Comparison of ENCODE assay signal across 10 cellular contexts in genomic region chr11:43868852-43869567, GRCh38. TPM values are rescaled to one million over a fixed set of nuclear protein-coding genes. Genes with fewer than 3 reads are reported as not detected.
DNase-seq lines count a peak whose midpoint lies in the region; ATAC-seq and TF ChIP-seq lines count a peak whose summit lies in the region.
"Had no signal": no experiment of that assay in that cellular context is flagged by ENCODE, and none has a peak within 500 bp of the region (broad histone marks: within the 10 kb centered on the region; RNA-seq: fewer than 3 reads in every experiment).

No MANE protein-coding gene starts in this region.

- WGBS in trophoblast cell (ENCODE audit: extremely low coverage, insufficient coverage, insufficient read length): no CpG with 5 or more reads among the region's 5 CpGs

- H2BK5ac ChIP-seq in trophoblast cell (ENCODE audit: low read depth, low read length, poor library complexity): no peak overlapping the region

- H3K36me3 ChIP-seq in DND-41 (ENCODE audit: insufficient read depth, low read length) (no peaks in the 10 kb centered on the region), fibroblast of lung (ENCODE audit: control insufficient read depth, insufficient read depth, low read length) (no peaks in the 10 kb centered on the region), trophoblast cell (ENCODE audit: control insufficient read depth in 1 of 2, insufficient read depth in 2 of 2, low read length in 2 of 2) (no peaks in the 10 kb centered on the region)
- H3K36me3 ChIP-seq: SJSA1 had no signal

- H3K4me2 ChIP-seq in DND-41 (ENCODE audit: insufficient read depth, low read length): peak overlapping the region; percentile 56
- H3K4me2 ChIP-seq in fibroblast of lung (ENCODE audit: extremely low read depth, insufficient read depth, low read length): peak overlapping the region; percentile 7
- no peak overlapping the region for H3K4me2 ChIP-seq in trophoblast cell (ENCODE audit: low read length)

- no peak overlapping the region for H2BK120ac ChIP-seq in trophoblast cell (ENCODE audit: insufficient read depth, low read length, poor library complexity)

- no peaks in the 10 kb centered on the region for H3K9me3 ChIP-seq in DND-41 (ENCODE audit: insufficient read depth, low read length, severe bottlenecking)
- no peaks in the 10 kb centered on the region for H3K9me3 ChIP-seq in fibroblast of lung (ENCODE audit: control insufficient read depth, insufficient read depth, low read depth, low read length)
- peaks cover 3% of the 10 kb centered on the region for H3K9me3 ChIP-seq in trophoblast cell (ENCODE audit: insufficient read depth, low read depth, low read length)
- H3K9me3 ChIP-seq: SJSA1 had no signal

- no peak overlapping the region for H4K12ac ChIP-seq in trophoblast cell (ENCODE audit: low read depth, low read length)

- H4K91ac ChIP-seq in trophoblast cell (ENCODE audit: low read depth, low read length): no peak overlapping the region

- no peak overlapping the region for H3K4me3 Mint-ChIP-seq in stimulated activated effector memory CD8-positive, alpha-beta T cell treated with anti-CD3 and anti-CD28 coated beads, Interleukin-12 subunit alpha, Interleukin-12 subunit beta, amount 100 ng/mL, for 72 hours
- no peak overlapping the region for H3K4me3 Mint-ChIP-seq in mesothelial cell of epicardium
- H3K4me3 Mint-ChIP-seq: nephron had no signal

- ATAC-seq in DND-41 (ENCODE audit: insufficient read depth, low read depth) (peak; percentile 98), GM19397 (IDR thresholded peaks at IDR 0.05; ENCODE audit: unreplicated experiment) (peak; percentile 98), HG03378 (IDR thresholded peaks at IDR 0.05; ENCODE audit: unreplicated experiment) (peak; percentile 100)
- ATAC-seq in stimulated activated effector memory CD8-positive, alpha-beta T cell treated with anti-CD3 and anti-CD28 coated beads, Interleukin-12 subunit alpha, Interleukin-12 subunit beta, amount 100 ng/mL, for 72 hours: peak; percentile 100

- H3K4me1 Mint-ChIP-seq in stimulated activated effector memory CD8-positive, alpha-beta T cell treated with anti-CD3 and anti-CD28 coated beads, Interleukin-12 subunit alpha, Interleukin-12 subunit beta, amount 100 ng/mL, for 72 hours: peaks cover 13% of the 10 kb centered on the region
- no peaks in the 10 kb centered on the region for H3K4me1 Mint-ChIP-seq in mesothelial cell of epicardium
- H3K4me1 Mint-ChIP-seq: nephron had no signal

- H3K4me3 ChIP-seq in DND-41 (ENCODE audit: low read depth in 1 of 2, low read length in 2 of 2): peak overlapping the region in 1 of 2 experiments; percentile 34; a peak in 2 of 4 replicates
- H3K4me3 ChIP-seq in fibroblast of lung (replicated peaks in 1 of 4; ENCODE audit: control extremely low read depth in 1 of 4, insufficient read depth in 1 of 4, low read depth in 3 of 4, low read length in 4 of 4): no peak overlapping the region
- H3K4me3 ChIP-seq in trophoblast cell (ENCODE audit: low read depth, low read length): no peak overlapping the region
- H3K4me3 ChIP-seq: SJSA1 had no signal

- no peak overlapping the region for H3K27ac Mint-ChIP-seq in stimulated activated effector memory CD8-positive, alpha-beta T cell treated with anti-CD3 and anti-CD28 coated beads, Interleukin-12 subunit alpha, Interleukin-12 subunit beta, amount 100 ng/mL, for 72 hours
- no peak overlapping the region for H3K27ac Mint-ChIP-seq in mesothelial cell of epicardium
- H3K27ac Mint-ChIP-seq: nephron had no signal

- H3K9me3 Mint-ChIP-seq in stimulated activated effector memory CD8-positive, alpha-beta T cell treated with anti-CD3 and anti-CD28 coated beads, Interleukin-12 subunit alpha, Interleukin-12 subunit beta, amount 100 ng/mL, for 72 hours: no peaks in the 10 kb centered on the region
- H3K9me3 Mint-ChIP-seq in mesothelial cell of epicardium: peaks cover 3% of the 10 kb centered on the region

- H2AFZ ChIP-seq in DND-41 (ENCODE audit: low read depth, low read length): peak overlapping the region; percentile 59
- H2AFZ ChIP-seq in fibroblast of lung (ENCODE audit: low read length): no peak overlapping the region
- H2AFZ ChIP-seq in trophoblast cell (ENCODE audit: insufficient read depth, low read length, poor library complexity): no peak overlapping the region

- peaks cover 59% of the 10 kb centered on the region for H3K27me3 Mint-ChIP-seq in mesothelial cell of epicardium (ENCODE audit: low read depth)

- H3K4ac ChIP-seq in trophoblast cell (ENCODE audit: low read depth, low read length): no peak overlapping the region

- TF ChIP-seq CTCF in DND-41 (IDR thresholded peaks at IDR 0.05; ENCODE audit: borderline replicate concordance, extremely low read depth, low read length, poor library complexity, severe bottlenecking) (no peak), fibroblast of lung (conservative IDR thresholded peaks at IDR 0.05 in 1 of 2, IDR thresholded peaks at IDR 0.05 in 1 of 2; ENCODE audit: low read depth in 1 of 2, low read length in 2 of 2) (no peak), mesothelial cell of epicardium (IDR thresholded peaks at IDR 0.05; ENCODE audit: unreplicated experiment) (no peak)

- no peaks in the 10 kb centered on the region for H3K36me3 Mint-ChIP-seq in stimulated activated effector memory CD8-positive, alpha-beta T cell treated with anti-CD3 and anti-CD28 coated beads, Interleukin-12 subunit alpha, Interleukin-12 subunit beta, amount 100 ng/mL, for 72 hours
- H3K36me3 Mint-ChIP-seq in mesothelial cell of epicardium: no peaks in the 10 kb centered on the region

- H3K14ac ChIP-seq in trophoblast cell (ENCODE audit: low read length): no peak overlapping the region

- H3K23ac ChIP-seq in trophoblast cell (ENCODE audit: low read length): no peak overlapping the region

- H3K4me1 ChIP-seq in DND-41 (ENCODE audit: insufficient read depth, low read length) (peaks cover 21% of the 10 kb centered on the region), fibroblast of lung (ENCODE audit: control insufficient read depth, extremely low read depth, insufficient read depth, low read length) (no peaks in the 10 kb centered on the region), trophoblast cell (ENCODE audit: control insufficient read depth in 1 of 2, insufficient read depth in 2 of 2, low read length in 2 of 2) (no peaks in the 10 kb centered on the region)

- H3K27ac ChIP-seq in DND-41 (ENCODE audit: low read length): peak overlapping the region; percentile 73
- no peak overlapping the region for H3K27ac ChIP-seq in fibroblast of lung (ENCODE audit: insufficient read depth, low read length)
- H3K27ac ChIP-seq in trophoblast cell (ENCODE audit: low read depth, low read length): no peak overlapping the region
- H3K27ac ChIP-seq: SJSA1 had no signal

- H3K27me3 ChIP-seq in DND-41 (ENCODE audit: insufficient read depth, low read length, poor library complexity) (no peaks in the 10 kb centered on the region), fibroblast of lung (ENCODE audit: control insufficient read depth, insufficient read depth, low read length) (peaks cover 6% of the 10 kb centered on the region), trophoblast cell (ENCODE audit: insufficient read depth, low read length) (no peaks in the 10 kb centered on the region)

- no peak overlapping the region for H4K8ac ChIP-seq in trophoblast cell (ENCODE audit: low read depth, low read length)

- no peak overlapping the region for H2BK12ac ChIP-seq in trophoblast cell (ENCODE audit: low read length)

- no peaks in the 10 kb centered on the region for H3K79me1 ChIP-seq in trophoblast cell (ENCODE audit: low read length)

- no peak overlapping the region for H2AK5ac ChIP-seq in trophoblast cell (ENCODE audit: low read length)

- H3K79me2 ChIP-seq in DND-41 (ENCODE audit: insufficient read depth, low read length) (no peaks in the 10 kb centered on the region), fibroblast of lung (ENCODE audit: control insufficient read depth, insufficient read depth, low read length) (no peaks in the 10 kb centered on the region), trophoblast cell (ENCODE audit: control insufficient read depth, insufficient read depth, low read length, poor library complexity) (no peaks in the 10 kb centered on the region)

- H4K20me1 ChIP-seq in DND-41 (ENCODE audit: insufficient read depth, low read length) (no peaks in the 10 kb centered on the region), fibroblast of lung (ENCODE audit: control insufficient read depth, extremely low read depth, insufficient read depth, low read length) (no peaks in the 10 kb centered on the region)

- peak; percentile 59 for DNase-seq in DND-41
- DNase-seq in SW480 (ENCODE audit: low spot score): peak; percentile 92
- peak; percentile 67 to 77 for DNase-seq in fibroblast of lung (ENCODE audit: low read depth in 2 of 2)
- peak; percentile 39 to 81 for DNase-seq in stimulated activated effector memory CD8-positive, alpha-beta T cell treated with anti-CD3 and anti-CD28 coated beads, Interleukin-12 subunit alpha, Interleukin-12 subunit beta, amount 100 ng/mL, for 72 hours (ENCODE audit: low spot score in 2 of 2)
- DNase-seq in mesothelial cell of epicardium (ENCODE audit: low spot score in 2 of 2, unreplicated experiment in 2 of 2): no peak
- DNase-seq in trophoblast cell: no peak

- peak overlapping the region; percentile 25; the same call in 1 of the 2 replicates for H3K9ac ChIP-seq in DND-41 (ENCODE audit: low read depth, low read length)
- H3K9ac ChIP-seq in fibroblast of lung (ENCODE audit: insufficient read depth, low read length): no peak overlapping the region
- H3K9ac ChIP-seq in trophoblast cell (ENCODE audit: low read length): no peak overlapping the region

- H3K18ac ChIP-seq in trophoblast cell (ENCODE audit: low read length): no peak overlapping the region

RNA-seq across cellular contexts. Expression of gene ALKBH3, which starts 11.6 kb away (rescaled TPM):
- total RNA-seq in fibroblast of lung (31.6 and 39.0 TPM in 2 replicates), mesothelial cell of epicardium (24.3 to 29.2 TPM (median 26.8 TPM) in 3 replicates)
- 49.5 and 56.1 TPM in 2 replicates for polyA plus RNA-seq in fibroblast of lung
- 35.5 and 36.7 TPM in 2 replicates for polyA plus RNA-seq in fibroblast of lung (2012)
- polyA minus RNA-seq in fibroblast of lung (ENCODE audit: low replicate concordance): 17.6 and 21.6 TPM in 2 replicates
- polyA plus RNA-seq in trophoblast cell (2013): 9.7 and 10.0 TPM in 2 replicates

Comparison
In these comparisons a context has a peak if more than half of its experiments do, and no peak if none do; other contexts are left out.
1. DNase-seq: peak in DND-41 (single experiment), SW480 (single experiment), fibroblast of lung (2 of 2) and stimulated activated effector memory CD8-positive, alpha-beta T cell treated with anti-CD3 and anti-CD28 coated beads, Interleukin-12 subunit alpha, Interleukin-12 subunit beta, amount 100 ng/mL, for 72 hours (2 of 2); none in mesothelial cell of epicardium (0 of 2) and trophoblast cell (0 of 2).
2. Peak in every context shown above with its lines, with median percentiles within 50 percentile points of each other: ATAC-seq.